ENCODE assay signal across 8 cellular contexts in the genomic region with DNA sequence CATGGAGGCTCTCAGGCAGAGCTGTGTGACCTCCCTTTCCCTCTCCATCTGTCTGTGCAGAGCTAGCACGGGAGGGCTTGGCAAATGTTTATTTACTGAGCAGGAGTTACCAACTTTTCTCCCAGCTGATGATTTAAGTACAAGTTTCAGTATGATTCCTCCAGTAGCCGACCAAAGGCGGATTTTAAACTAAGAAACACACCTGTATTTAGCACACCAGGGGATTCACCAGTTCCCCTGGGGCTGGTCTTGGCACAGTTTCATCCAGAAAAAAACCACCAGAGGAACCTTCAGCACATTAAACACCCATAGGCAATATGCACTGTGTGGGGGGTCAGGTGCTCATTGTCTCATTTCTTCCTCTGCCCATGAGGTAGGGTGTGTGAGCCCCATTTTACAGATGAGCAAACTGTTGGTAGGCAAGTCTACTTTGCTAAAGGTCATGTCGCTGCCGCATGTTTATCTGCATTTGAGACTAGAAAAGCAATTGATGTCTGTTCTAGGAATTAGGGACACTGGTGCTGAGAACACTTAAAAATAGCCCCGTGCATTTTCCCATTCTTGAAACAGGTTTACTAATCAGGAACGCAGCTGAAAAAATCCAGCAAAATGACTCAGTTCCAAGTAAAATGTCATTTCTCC.
A peak's percentile ranks its signal among the peaks of the same experiment; 100 is the strongest.
DNase-seq lines count a peak whose midpoint lies in the region; ATAC-seq, FAIRE-seq and TF ChIP-seq lines count a peak whose summit lies in the region.

No MANE protein-coding gene starts in this region.

- WGBS in K562 (ENCODE audit: insufficient coverage, low coverage, missing lambda C conversion rate): 5% methylated on average over 7 of the region's 7 CpGs
- 83% methylated on average over 7 of the region's 7 CpGs for WGBS in hepatocyte (ENCODE audit: low lambda C conversion rate, missing lambda C conversion rate)
- WGBS in tibial nerve, 2 donors: 69 to 82% methylated on average over 7 of the region's 7 CpGs

- POLR2A ChIA-PET in K562 (lab: Yijun Ruan, JAX): interaction anchor here (0.7 kb wide), 1 partner anchor 9 kb away, joined by 3 read pairs; no protein-coding TSS in a partner anchor

- no peaks in the 10 kb centered on the region; a peak in 2 of 5 replicates for H3K4me1 ChIP-seq in K562 (replicated peaks in 1 of 2; ENCODE audit: control insufficient read depth in 2 of 2, insufficient read depth in 2 of 2, low read length in 2 of 2)
- peaks cover 4% of the 10 kb centered on the region for H3K4me1 ChIP-seq in hepatocyte (ENCODE audit: insufficient read depth)
- peaks cover 0 to 4% (median 0%) of the 10 kb centered on the region in 4 donors for H3K4me1 ChIP-seq in tibial nerve

- H3K9me1 ChIP-seq in K562 (ENCODE audit: control insufficient read depth, insufficient read depth, low read length): no peaks in the 10 kb centered on the region

- peak; percentile 75 for DNase-seq in GM13976 (ENCODE audit: low spot score)
- peak in 1 of 2 experiments; percentile 14 for DNase-seq in HL-60 (ENCODE audit: low read depth in 1 of 2, low spot score in 1 of 2)
- DNase-seq in K562 (ENCODE audit: extremely low read depth in 1 of 4, low spot score in 3 of 4): no peak
- no peak for DNase-seq in cerebellar cortex (ENCODE audit: low spot score)
- DNase-seq in hepatocyte (ENCODE audit: low spot score): no peak
- no peak for DNase-seq in tibial nerve (ENCODE audit: low spot score in 2 of 2)
- no peak for DNase-seq in COLO829 (ENCODE audit: low spot score)

- TF ChIP-seq RAD21 in K562 (CRISPR knock-in tag; conservative IDR thresholded peaks at IDR 0.05 in 1 of 2, IDR thresholded peaks at IDR 0.05 in 1 of 2): no peak

- H3K27ac ChIP-seq in HL-60 (replicated peaks) (peak overlapping the region; percentile 88), K562 (ENCODE audit: extremely low read depth, low read depth, low read length) (no peak overlapping the region), hepatocyte (no peak overlapping the region), tibial nerve (no peak overlapping the region)

- CTCF ChIA-PET in K562 (lab: Yijun Ruan, JAX; ENCODE audit: low intra/inter-chr PET ratio): interaction anchor here (0.7 kb wide), 1 partner anchor 169 kb away, joined by 3 read pairs; no protein-coding TSS in a partner anchor

- BruUV-seq in K562 (replicated peaks; lab: Mats Ljungman, UMichigan): no TSS peak

- intact Hi-C loops in K562 (cut with micrococcal nuclease): loop anchor here (10.0 kb wide), 1 partner anchor 600 kb away; no protein-coding TSS in a partner anchor

- ATAC-seq in GM21390 (IDR thresholded peaks at IDR 0.05; ENCODE audit: unreplicated experiment): peak; percentile 44
- ATAC-seq in K562: no peak

- TF ChIP-seq POLR2A in K562 (conservative IDR thresholded peaks at IDR 0.05) (no peak), tibial nerve (IDR thresholded peaks at IDR 0.05) (no peak)

- TF ChIP-seq CTCF in GM13976 (IDR thresholded peaks at IDR 0.05; ENCODE audit: borderline replicate concordance, control extremely low read depth, extremely low read depth, insufficient read depth, missing control alignments) (no peak), HL-60 (IDR thresholded peaks at IDR 0.05; ENCODE audit: insufficient read depth, low read length) (no peak), K562 (IDR thresholded peaks at IDR 0.05 in 2 of 3, conservative IDR thresholded peaks at IDR 0.05 in 1 of 3; ENCODE audit: insufficient read depth in 2 of 3, low read depth in 1 of 3, low read length in 3 of 3) (no peak), hepatocyte (IDR thresholded peaks at IDR 0.05; ENCODE audit: poor library complexity) (no peak), tibial nerve (IDR thresholded peaks at IDR 0.05) (no peak)

- no peak for FAIRE-seq in K562 (lab: Jason Lieb, UNC)

- H3K9me2 ChIP-seq in hepatocyte (replicated peaks; ENCODE audit: insufficient read depth): no peaks in the 10 kb centered on the region

- H4K20me1 ChIP-seq in K562 (replicated peaks; ENCODE audit: control insufficient read depth, insufficient read depth, low read length) (no peaks in the 10 kb centered on the region), hepatocyte (ENCODE audit: insufficient read depth, poor library complexity, severe bottlenecking) (no peaks in the 10 kb centered on the region)

- H3K9me3 ChIP-seq in K562 (replicated peaks; ENCODE audit: control insufficient read depth, insufficient read depth, low read depth, low read length): no peaks in the 10 kb centered on the region; the same call in 1 of the 2 replicates
- H3K9me3 ChIP-seq in hepatocyte (ENCODE audit: low read depth): no peaks in the 10 kb centered on the region
- peaks cover 0 to 25% (median 0%) of the 10 kb centered on the region in 4 donors for H3K9me3 ChIP-seq in tibial nerve

- H3K4me3 ChIP-seq in HL-60 (replicated peaks; ENCODE audit: insufficient read depth, low read length) (no peak overlapping the region), K562 (no peak overlapping the region), hepatocyte (no peak overlapping the region), tibial nerve (no peak overlapping the region)

- H3K36me3 ChIP-seq in K562 (ENCODE audit: control insufficient read depth, insufficient read depth, low read length): no peaks in the 10 kb centered on the region
- H3K36me3 ChIP-seq in hepatocyte (replicated peaks; ENCODE audit: insufficient read depth, low read depth): no peaks in the 10 kb centered on the region
- no peaks in the 10 kb centered on the region for H3K36me3 ChIP-seq in tibial nerve

- TF ChIP-seq EP300 in K562 (IDR thresholded peaks at IDR 0.05; ENCODE audit: low read length): no peak
- TF ChIP-seq EP300 in tibial nerve (IDR thresholded peaks at IDR 0.05): no peak

- H3K4me2 ChIP-seq in K562 (ENCODE audit: insufficient read depth, low read length) (no peak overlapping the region), hepatocyte (no peak overlapping the region)

- no peaks in the 10 kb centered on the region for H3K79me2 ChIP-seq in K562 (ENCODE audit: control insufficient read depth, insufficient read depth, low read length)
- no peaks in the 10 kb centered on the region for H3K79me2 ChIP-seq in hepatocyte

- H3K9ac ChIP-seq in K562 (ENCODE audit: insufficient read depth in 1 of 2, low read depth in 2 of 2, low read length in 2 of 2): no peak overlapping the region

- H2AFZ ChIP-seq in K562 (ENCODE audit: low read depth, low read length): no peak overlapping the region
- H2AFZ ChIP-seq in hepatocyte: no peak overlapping the region

- H3K27me3 ChIP-seq in HL-60 (ENCODE audit: insufficient read depth, poor library complexity, severe bottlenecking) (no peaks in the 10 kb centered on the region), K562 (ENCODE audit: control insufficient read depth in 2 of 2, insufficient read depth in 2 of 2, low read length in 2 of 2) (peaks cover 17 to 62% of the 10 kb centered on the region in 2 experiments; a peak in 4 of 5 replicates), hepatocyte (no peaks in the 10 kb centered on the region), tibial nerve (no peaks in the 10 kb centered on the region)

- in situ Hi-C loops in GM13976 (cut with MboI; ENCODE audit: low sequenced_read_pairs, unreplicated experiment) (no loop called here), K562 (cut with MboI) (no loop called here)

TF ChIP-seq in K562, 482 proteins besides CTCF, POLR2A, EP300 and RAD21 (continues in another document):
- TF ChIP-seq ESRRA (IDR thresholded peaks at IDR 0.05; ENCODE audit: borderline replicate concordance, low read depth) (peak; percentile 58), KLF6 (CRISPR knock-in tag; IDR thresholded peaks at IDR 0.05; ENCODE audit: borderline replicate concordance) (no peak), RBM25 (IDR thresholded peaks at IDR 0.05; ENCODE audit: low read depth, low read length, severe bottlenecking) (peak; percentile 39), GATAD2B (IDR thresholded peaks at IDR 0.05; ENCODE audit: borderline replicate concordance) (no peak), BCOR (IDR thresholded peaks at IDR 0.05) (no peak), CCNT2 (IDR thresholded peaks at IDR 0.05; ENCODE audit: borderline replicate concordance, extremely low read depth, insufficient read length, low read depth, low read length) (no peak), FOXJ2 (tag; IDR thresholded peaks at IDR 0.05) (no peak), NFIC (IDR thresholded peaks at IDR 0.05) (no peak), NCOA6 (IDR thresholded peaks at IDR 0.05) (no peak), C11orf30 (IDR thresholded peaks at IDR 0.05; ENCODE audit: low read depth) (no peak), HNRNPK (IDR thresholded peaks at IDR 0.05; ENCODE audit: low read depth, low read length, poor library complexity, severe bottlenecking) (no peak), ZNF431 (CRISPR knock-in tag; IDR thresholded peaks at IDR 0.05) (no peak), ZNF780A (CRISPR knock-in tag; IDR thresholded peaks at IDR 0.05) (no peak)
- TF ChIP-seq, protein P1, sequence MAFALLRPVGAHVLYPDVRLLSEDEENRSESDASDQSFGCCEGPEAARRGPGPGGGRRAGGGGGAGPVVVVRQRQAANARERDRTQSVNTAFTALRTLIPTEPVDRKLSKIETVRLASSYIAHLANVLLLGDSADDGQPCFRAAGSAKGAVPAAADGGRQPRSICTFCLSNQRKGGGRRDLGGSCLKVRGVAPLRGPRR (CRISPR knock-in tag; IDR thresholded peaks at IDR 0.05): no peak
- TF ChIP-seq, protein P2, sequence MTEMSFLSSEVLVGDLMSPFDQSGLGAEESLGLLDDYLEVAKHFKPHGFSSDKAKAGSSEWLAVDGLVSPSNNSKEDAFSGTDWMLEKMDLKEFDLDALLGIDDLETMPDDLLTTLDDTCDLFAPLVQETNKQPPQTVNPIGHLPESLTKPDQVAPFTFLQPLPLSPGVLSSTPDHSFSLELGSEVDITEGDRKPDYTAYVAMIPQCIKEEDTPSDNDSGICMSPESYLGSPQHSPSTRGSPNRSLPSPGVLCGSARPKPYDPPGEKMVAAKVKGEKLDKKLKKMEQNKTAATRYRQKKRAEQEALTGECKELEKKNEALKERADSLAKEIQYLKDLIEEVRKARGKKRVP (CRISPR knock-in tag; IDR thresholded peaks at IDR 0.05): no peak
- TF ChIP-seq, protein P3, sequence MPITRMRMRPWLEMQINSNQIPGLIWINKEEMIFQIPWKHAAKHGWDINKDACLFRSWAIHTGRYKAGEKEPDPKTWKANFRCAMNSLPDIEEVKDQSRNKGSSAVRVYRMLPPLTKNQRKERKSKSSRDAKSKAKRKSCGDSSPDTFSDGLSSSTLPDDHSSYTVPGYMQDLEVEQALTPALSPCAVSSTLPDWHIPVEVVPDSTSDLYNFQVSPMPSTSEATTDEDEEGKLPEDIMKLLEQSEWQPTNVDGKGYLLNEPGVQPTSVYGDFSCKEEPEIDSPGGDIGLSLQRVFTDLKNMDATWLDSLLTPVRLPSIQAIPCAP (CRISPR knock-in tag; IDR thresholded peaks at IDR 0.05; ENCODE audit: borderline replicate concordance): no peak
- TF ChIP-seq, protein P4, sequence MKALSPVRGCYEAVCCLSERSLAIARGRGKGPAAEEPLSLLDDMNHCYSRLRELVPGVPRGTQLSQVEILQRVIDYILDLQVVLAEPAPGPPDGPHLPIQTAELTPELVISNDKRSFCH (CRISPR knock-in tag; IDR thresholded peaks at IDR 0.05): no peak
- TF ChIP-seq, protein P4 (tag; IDR thresholded peaks at IDR 0.05): peak; percentile 85
